ENCODE assay signal across 8 cellular contexts in genomic region chr17:78127240-78127887, GRCh38. TPM values are rescaled to one million over a fixed set of nuclear protein-coding genes. Genes with fewer than 3 reads are reported as not detected.
A peak's percentile ranks its signal among the peaks of the same experiment; 100 is the strongest.
DNase-seq lines count a peak whose midpoint lies in the region; ATAC-seq and TF ChIP-seq lines count a peak whose summit lies in the region.

No MANE protein-coding gene starts in this region.

- POLR2A ChIA-PET in PC-3 (lab: Charles Lee; ENCODE audit: unreplicated experiment): no interaction called here

- peak; percentile 51 for TF ChIP-seq POLR2A in GM10847 (IDR thresholded peaks at IDR 0.05; ENCODE audit: extremely low read depth, insufficient read length)
- no peak for TF ChIP-seq POLR2A in prostate gland (IDR thresholded peaks at IDR 0.05)

- H3K79me2 ChIP-seq in PC-3 (ENCODE audit: low read length): peaks cover 23% of the 10 kb centered on the region

- H3F3A ChIP-seq in PC-3 (ENCODE audit: low read length, unreplicated experiment): no peaks in the 10 kb centered on the region

- H3K9me3 ChIP-seq in PC-3 (ENCODE audit: low read length): no peaks in the 10 kb centered on the region
- H3K9me3 ChIP-seq in right atrium auricular region: no peaks in the 10 kb centered on the region
- no peaks in the 10 kb centered on the region for H3K9me3 ChIP-seq in prostate gland

- H3K9me3 Mint-ChIP-seq in activated naive CD8-positive, alpha-beta T cell (ENCODE audit: low read depth): no peaks in the 10 kb centered on the region

- peaks cover 49% of the 10 kb centered on the region for H3K4me1 Mint-ChIP-seq in activated naive CD8-positive, alpha-beta T cell (ENCODE audit: low read depth)

- no peaks in the 10 kb centered on the region for H3K27me3 Mint-ChIP-seq in activated naive CD8-positive, alpha-beta T cell

- intact Hi-C loops in PC-3 (cut with micrococcal nuclease): no loop called here
- intact Hi-C loops in prostate gland (cut with DNase I): no loop called here

- CTCF ChIA-PET in PC-3 (lab: Charles Lee): interaction anchor here (0.7 to 1.6 kb wide), 3 partner anchors 13 to 124 kb away, joined by 3 to 4 read pairs (median 3); no protein-coding TSS in a partner anchor

- no peak for TF ChIP-seq CTCF in PC-3 (conservative IDR thresholded peaks at IDR 0.05; ENCODE audit: low read depth, low read length)
- no peak for TF ChIP-seq CTCF in right atrium auricular region (IDR thresholded peaks at IDR 0.05)
- no peak for TF ChIP-seq CTCF in prostate gland (IDR thresholded peaks at IDR 0.05)

- H3K9ac ChIP-seq in PC-3 (ENCODE audit: low read length): peak overlapping the region; percentile 83

- H3K9me2 ChIP-seq in PC-3 (replicated peaks; ENCODE audit: low read length): no peaks in the 10 kb centered on the region

- no peaks in the 10 kb centered on the region for H4K20me1 ChIP-seq in PC-3 (ENCODE audit: low read length)

- BruUV-seq in PC-3 (replicated peaks; lab: Mats Ljungman, UMichigan): no TSS peak

- peak; percentile 13 for ATAC-seq in PC-3
- ATAC-seq in HG03025 (IDR thresholded peaks at IDR 0.05; ENCODE audit: low FRiP score, unreplicated experiment): no peak

- H3K27ac ChIP-seq in PC-3 (ENCODE audit: low read length) (peak overlapping the region; percentile 79), right atrium auricular region (peak overlapping the region; percentile 81 to 83), prostate gland (peak overlapping the region; percentile 75 to 90)

- H3K36me3 Mint-ChIP-seq in activated naive CD8-positive, alpha-beta T cell: peaks cover 8% of the 10 kb centered on the region

- H3K4me1 ChIP-seq in PC-3 (ENCODE audit: insufficient read depth, low read length) (peaks cover 22% of the 10 kb centered on the region), right atrium auricular region (peaks cover 2 to 79% of the 10 kb centered on the region in 2 donors), prostate gland (replicated peaks) (peaks cover 12% of the 10 kb centered on the region)

- H3K27me3 ChIP-seq in PC-3 (ENCODE audit: low read length) (no peaks in the 10 kb centered on the region), right atrium auricular region (no peaks in the 10 kb centered on the region), prostate gland (replicated peaks; ENCODE audit: insufficient read depth) (no peaks in the 10 kb centered on the region)

- DNase-seq in PC-3 (peak; percentile 24), right atrium auricular region (ENCODE audit: low spot score) (peak; percentile 78), prostate gland (ENCODE audit: low spot score) (no peak), HCEC 1CT (no peak), DMS79 treated with DMSO at 0.1 percent for 48 hours (lab: John Stamatoyannopoulos, UW) (no peak)

- peak overlapping the region; percentile 95 for H3K4me3 ChIP-seq in PC-3 (ENCODE audit: low read length)
- peak overlapping the region; percentile 85 to 88 for H3K4me3 ChIP-seq in right atrium auricular region
- peak overlapping the region; percentile 57 to 89 for H3K4me3 ChIP-seq in prostate gland

- peaks cover 15% of the 10 kb centered on the region; the same call in 1 of the 2 replicates for H3K36me3 ChIP-seq in PC-3 (ENCODE audit: low read depth, low read length)
- H3K36me3 ChIP-seq in right atrium auricular region: peaks cover 18% of the 10 kb centered on the region
- no peaks in the 10 kb centered on the region for H3K36me3 ChIP-seq in prostate gland

- peak overlapping the region; percentile 84 for H3K27ac Mint-ChIP-seq in activated naive CD8-positive, alpha-beta T cell

- 33% methylated on average over 25 of the region's 25 CpGs for WGBS in prostate gland

- H3K4me2 ChIP-seq in PC-3 (ENCODE audit: low read length): peak overlapping the region; percentile 99

- peak overlapping the region; percentile 86 for H3K4me3 Mint-ChIP-seq in activated naive CD8-positive, alpha-beta T cell

- peak overlapping the region; percentile 79 for H2AFZ ChIP-seq in PC-3 (ENCODE audit: low read length)

RNA-seq across cellular contexts. Expression of gene TMC6, which starts 1.2 kb away (rescaled TPM):
- total RNA-seq in PC-3 (2014; rRNA removed): 97.3 and 138 TPM in 2 replicates
- 10 to 100 TPM in 1 of 2 donors, 1 to 10 TPM in 1; 7.5 to 41.3 TPM for total RNA-seq in right atrium auricular region
- 10 to 100 TPM; 36.1 to 65.2 TPM for total RNA-seq in prostate gland

RNA-seq across cellular contexts. Expression of gene TMC8, which starts 3.2 kb away (rescaled TPM):
- total RNA-seq in PC-3 (2014; rRNA removed) (4.6 and 5.3 TPM in 2 replicates), right atrium auricular region (1 to 10 TPM; 1.0 to 2.6 TPM), prostate gland (1 to 10 TPM; 1.2 to 3.3 TPM)

RNA-seq across cellular contexts. Expression of gene C17orf99, which starts 18.8 kb away (rescaled TPM):
- 3.2 TPM in 1 of 2 replicates, not detected in the other for total RNA-seq in PC-3 (2014; rRNA removed)
- not detected for total RNA-seq in right atrium auricular region
- not detected for total RNA-seq in prostate gland

RNA-seq across cellular contexts. Expression of gene SYNGR2, which starts 41.0 kb away (rescaled TPM):
- total RNA-seq in PC-3 (2014; rRNA removed): 213 and 220 TPM in 2 replicates
- total RNA-seq in right atrium auricular region: 100 to 1,000 TPM in 1 of 2 donors, 10 to 100 TPM in 1; 52.8 to 129 TPM
- total RNA-seq in prostate gland: 100 to 1,000 TPM; 133 to 284 TPM

RNA-seq across cellular contexts. Expression of gene TK1, which starts 59.5 kb away (rescaled TPM):
- total RNA-seq in PC-3 (2014; rRNA removed): 340 and 430 TPM in 2 replicates
- 1 to 10 TPM; 2.2 TPM for total RNA-seq in right atrium auricular region
- total RNA-seq in prostate gland: 10 to 100 TPM; 10.8 to 11.2 TPM

Comparison
In these comparisons a context has a peak if more than half of its experiments do, and no peak if none do; other contexts are left out.
1. DNase-seq: peak in PC-3 (single experiment) and right atrium auricular region (single experiment); none in prostate gland (single experiment), HCEC 1CT (single experiment) and DMS79 treated with DMSO at 0.1 percent for 48 hours (single experiment).
2. Peak in every context shown above with its lines, with median percentiles within 50 percentile points of each other: H3K27ac ChIP-seq and H3K4me3 ChIP-seq.